17 cellular contexts compared by ENCODE assay signal in genomic region chr20:15296422-15296821, GRCh38.
"Had no signal": no experiment of that assay in that cellular context is flagged by ENCODE, and none has a peak within 500 bp of the region (broad histone marks: within the 10 kb centered on the region; RNA-seq: fewer than 3 reads in every experiment).

No MANE protein-coding gene starts in this region.

- H3K9ac ChIP-seq: KMS-11 had no signal

- H3K9me3 ChIP-seq: breast epithelium had no signal

- H3K4me3 ChIP-seq: breast epithelium, SJSA1 had no signal

- FAIRE-seq: RCC 7860, TTC549 had no signal

- H3K27me3 ChIP-seq: breast epithelium, SJSA1 had no signal

- ATAC-seq: activated CD4-positive, alpha-beta T cell treated with anti-CD3 and anti-CD28 coated beads for 36 hours; activated CD8-positive, alpha-beta T cell treated with anti-CD3 and anti-CD28 coated beads for 36 hours; activated T-cell treated with anti-CD3 and anti-CD28 coated beads, Interleukin-2, amount 50 U/mL, for 72 hours; T-helper 17 cell had no signal

- H3K36me3 ChIP-seq: breast epithelium, SJSA1, WERI-Rb-1 had no signal

- H3K4me1 ChIP-seq: breast epithelium, SJSA1 had no signal

- H3K27ac ChIP-seq: breast epithelium, KMS-11, SJSA1, WERI-Rb-1 had no signal

- DNase-seq: activated CD4-positive, alpha-beta T cell treated with anti-CD3 and anti-CD28 coated beads for 36 hours; activated CD8-positive, alpha-beta memory T cell treated with anti-CD3 and anti-CD28 coated beads, Interleukin-2, amount 50 U/mL, for 4 hours; activated CD8-positive, alpha-beta T cell treated with anti-CD3 and anti-CD28 coated beads for 36 hours; activated naive CD4-positive, alpha-beta T cell treated with anti-CD3 and anti-CD28 coated beads, Interleukin-2, amount 50 U/mL, for 16 hours; activated naive CD8-positive, alpha-beta T cell treated with anti-CD3 and anti-CD28 coated beads, Interleukin-2, amount 10 ng/mL, durations not matched to agents 7 days and 5 days; activated T-cell treated with anti-CD3 and anti-CD28 coated beads, Interleukin-2, amount 50 U/mL, for 72 hours; aorta; MM.1S; NCI-H526 treated with DMSO at 0.1 percent for 48 hours; T-helper 17 cell; T-helper 9 cell; WERI-Rb-1 had no signal
